ENCODE assay signal across 8 cellular contexts in the genomic region with DNA sequence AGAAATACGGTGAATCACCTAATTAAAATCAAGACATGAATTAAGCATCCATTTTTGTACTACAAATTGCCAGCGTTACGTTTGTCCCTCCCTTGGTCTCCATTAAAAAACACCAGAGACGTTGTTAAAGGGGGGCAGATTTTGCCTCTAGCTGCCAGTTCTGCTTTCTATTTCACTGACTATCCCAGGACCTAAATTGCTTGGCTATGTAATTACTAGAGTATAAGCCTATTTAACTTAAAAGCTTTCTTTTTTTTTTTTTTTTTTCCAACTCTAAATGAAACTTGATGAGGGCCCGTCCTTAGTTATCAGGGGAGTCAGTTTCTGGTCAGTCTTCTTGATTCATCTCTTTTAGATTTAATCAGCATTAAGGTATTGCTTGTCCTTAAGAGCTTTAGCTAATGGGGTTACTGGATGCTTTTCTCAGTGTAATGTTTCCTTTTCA. TPM values are rescaled to one million over a fixed set of nuclear protein-coding genes. Genes with fewer than 3 reads are reported as not detected.
DNase-seq lines count a peak whose midpoint lies in the region; ATAC-seq and TF ChIP-seq lines count a peak whose summit lies in the region.

No MANE protein-coding gene starts in this region.

- H3K4me1 ChIP-seq in adipocyte (ENCODE audit: control insufficient read depth, insufficient read depth, low read length) = peaks cover 33% of the 10 kb centered on the region

- no peaks in the 10 kb centered on the region for H3K36me3 Mint-ChIP-seq in immature natural killer cell

- peaks cover 0 to 4% (median 0%) of the 10 kb centered on the region in 6 donors for H3K9me3 Mint-ChIP-seq in immature natural killer cell
- H3K9me3 Mint-ChIP-seq in stimulated activated naive CD8-positive, alpha-beta T cell treated with anti-CD3 and anti-CD28 coated beads, Interleukin-15, amount 100 ng/mL, for 72 hours = no peaks in the 10 kb centered on the region

- TF ChIP-seq CTCF in LNCaP clone FGC (IDR thresholded peaks at IDR 0.05; ENCODE audit: control insufficient read depth, extremely low read depth, insufficient read depth) = no peak

- H3K4me3 ChIP-seq in LNCaP clone FGC (ENCODE audit: low read depth, low read length) (peak overlapping the region; percentile 65), adipocyte (ENCODE audit: low read length) (peak overlapping the region; percentile 84)

- peak overlapping the region; percentile 98 for H3K9ac ChIP-seq in adipocyte (ENCODE audit: low read length)

- no peaks in the 10 kb centered on the region for H3K9me3 ChIP-seq in adipocyte (ENCODE audit: control insufficient read depth, low read length)

- ATAC-seq in stimulated activated naive CD8-positive, alpha-beta T cell treated with anti-CD3 and anti-CD28 coated beads, Interleukin-15, amount 100 ng/mL, for 72 hours = no peak
- no peak for ATAC-seq in HG03469 (IDR thresholded peaks at IDR 0.05; ENCODE audit: unreplicated experiment)

- peak overlapping the region; percentile 90 to 96 (median 93) for H3K27ac Mint-ChIP-seq in immature natural killer cell
- peak overlapping the region; percentile 99 to 100 for H3K27ac Mint-ChIP-seq in stimulated activated naive CD8-positive, alpha-beta T cell treated with anti-CD3 and anti-CD28 coated beads, Interleukin-15, amount 100 ng/mL, for 72 hours

- no peaks in the 10 kb centered on the region for H3K27me3 ChIP-seq in adipocyte (replicated peaks; ENCODE audit: control insufficient read depth, insufficient read depth, low read length)

- peaks cover 22% of the 10 kb centered on the region for H3K36me3 ChIP-seq in adipocyte (ENCODE audit: control insufficient read depth, insufficient read depth, low read length, severe bottlenecking)

- peaks cover 58 to 67% of the 10 kb centered on the region in 2 donors for H3K4me1 Mint-ChIP-seq in immature natural killer cell
- peaks cover 50% of the 10 kb centered on the region for H3K4me1 Mint-ChIP-seq in stimulated activated naive CD8-positive, alpha-beta T cell treated with anti-CD3 and anti-CD28 coated beads, Interleukin-15, amount 100 ng/mL, for 72 hours

- H3K4me3 Mint-ChIP-seq in immature natural killer cell = peak overlapping the region; percentile 91 to 99 (median 97)
- peak overlapping the region; percentile 85 to 94 for H3K4me3 Mint-ChIP-seq in stimulated activated naive CD8-positive, alpha-beta T cell treated with anti-CD3 and anti-CD28 coated beads, Interleukin-15, amount 100 ng/mL, for 72 hours

- DNase-seq in EL (peak; percentile 25), LNCaP clone FGC (ENCODE audit: low read depth) (no peak), adipocyte (ENCODE audit: low read depth) (peak; percentile 58), immature natural killer cell (peak; percentile 40 to 45 (median 43)), occipital lobe (lab: John Stamatoyannopoulos, UW) (no peak)
- peak; percentile 12 to 21 for DNase-seq in stimulated activated naive CD8-positive, alpha-beta T cell treated with anti-CD3 and anti-CD28 coated beads, Interleukin-15, amount 100 ng/mL, for 72 hours
- no peak for DNase-seq in stimulated activated CD4-positive, alpha-beta T cell treated with anti-CD3 and anti-CD28 coated beads, Interleukin-2, amount 100 ng/mL, for 24 hours

- peaks cover 8 to 28% (median 20%) of the 10 kb centered on the region in 3 donors for H3K27me3 Mint-ChIP-seq in immature natural killer cell (ENCODE audit: low read depth in 3 of 3)
- no peaks in the 10 kb centered on the region for H3K27me3 Mint-ChIP-seq in stimulated activated naive CD8-positive, alpha-beta T cell treated with anti-CD3 and anti-CD28 coated beads, Interleukin-15, amount 100 ng/mL, for 72 hours

RNA-seq across cellular contexts. Expression of a gene that starts 1.1 kb away (rescaled TPM):
- 10 to 100 TPM; 34.4 to 57.5 (median 46.1) TPM for polyA plus RNA-seq in immature natural killer cell
- total RNA-seq in occipital lobe = 709 TPM

Comparison
In these comparisons a context has a peak if more than half of its experiments do, and no peak if none do; other contexts are left out.
1. DNase-seq: peak in EL (single experiment), adipocyte (single experiment), immature natural killer cell (3 of 3) and stimulated activated naive CD8-positive, alpha-beta T cell treated with anti-CD3 and anti-CD28 coated beads, Interleukin-15, amount 100 ng/mL, for 72 hours (2 of 2); none in LNCaP clone FGC (single experiment), occipital lobe (single experiment) and stimulated activated CD4-positive, alpha-beta T cell treated with anti-CD3 and anti-CD28 coated beads, Interleukin-2, amount 100 ng/mL, for 24 hours (0 of 2).